ENCODE assay signal across 8 cellular contexts in the genomic region with DNA sequence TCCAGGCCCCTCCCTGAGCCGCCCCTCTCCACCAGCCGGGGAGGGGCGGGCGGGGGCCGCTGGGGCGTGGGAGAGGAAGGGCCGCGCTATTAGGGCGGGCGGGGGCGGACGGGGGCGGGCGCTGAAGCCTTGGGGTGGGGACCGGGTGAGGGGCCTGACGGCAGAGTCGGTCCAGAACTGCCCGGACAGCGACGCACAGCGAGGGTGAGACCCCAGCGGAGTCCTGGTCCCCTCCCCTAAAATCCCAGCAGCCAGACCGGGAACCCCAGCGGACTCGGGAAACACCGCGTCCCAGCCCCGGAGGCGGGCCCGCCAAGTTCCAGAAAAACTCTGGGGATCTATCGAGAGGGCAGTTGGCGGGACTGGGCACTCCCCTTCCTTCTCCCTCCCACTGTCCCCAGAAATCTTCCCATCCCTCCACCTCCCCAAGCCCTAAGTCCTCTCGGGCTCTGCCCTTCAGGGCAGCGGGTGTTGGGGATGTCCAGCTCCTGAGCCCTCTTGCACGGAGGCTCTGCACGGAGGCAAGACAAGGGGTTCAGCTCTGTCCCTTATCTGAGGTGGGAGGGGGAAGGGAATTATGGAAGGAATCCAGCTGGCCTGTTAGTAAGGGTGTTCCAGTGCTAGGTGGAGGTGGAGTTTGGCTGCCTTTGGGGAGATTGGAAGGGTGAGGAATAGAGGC. TPM values are rescaled to one million over a fixed set of nuclear protein-coding genes. Genes with fewer than 3 reads are reported as not detected.
DNase-seq lines count a peak whose midpoint lies in the region; ATAC-seq and TF ChIP-seq lines count a peak whose summit lies in the region.

A gene with protein sequence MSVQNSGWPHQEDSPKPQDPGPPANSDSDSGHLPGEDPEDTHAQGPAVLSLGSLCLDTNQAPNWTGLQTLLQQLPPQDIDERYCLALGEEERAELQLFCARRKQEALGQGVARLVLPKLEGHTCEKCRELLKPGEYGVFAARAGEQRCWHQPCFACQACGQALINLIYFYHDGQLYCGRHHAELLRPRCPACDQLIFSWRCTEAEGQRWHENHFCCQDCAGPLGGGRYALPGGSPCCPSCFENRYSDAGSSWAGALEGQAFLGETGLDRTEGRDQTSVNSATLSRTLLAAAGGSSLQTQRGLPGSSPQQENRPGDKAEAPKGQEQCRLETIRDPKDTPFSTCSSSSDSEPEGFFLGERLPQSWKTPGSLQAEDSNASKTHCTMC (plus strand): TSS at position 160 of the 679 bp plus-strand sequence. CDS start 2,692 bp downstream, outside the sequence.

- no peaks in the 10 kb centered on the region for H3K79me2 ChIP-seq in SU-DHL-6 (ENCODE audit: insufficient read depth, low read length)

- peaks cover 6% of the 10 kb centered on the region for H3K36me3 ChIP-seq in A673 (ENCODE audit: insufficient read depth, low read length, poor library complexity, severe bottlenecking)
- H3K36me3 ChIP-seq in SU-DHL-6 (ENCODE audit: low read length), result no peaks in the 10 kb centered on the region

- H3K4me2 ChIP-seq in SU-DHL-6 (ENCODE audit: low read depth, low read length, poor library complexity, severe bottlenecking), result peak within 1 kb of the TSS; percentile 90

- TF ChIP-seq CTCF in A673 (conservative IDR thresholded peaks at IDR 0.05; ENCODE audit: low read depth, low read length), result no peak
- no peak for TF ChIP-seq CTCF in SU-DHL-6 (IDR thresholded peaks at IDR 0.05; ENCODE audit: insufficient read depth, low read length, poor library complexity, severe bottlenecking)
- no peak for TF ChIP-seq CTCF in epithelial cell of proximal tubule (conservative IDR thresholded peaks at IDR 0.05; ENCODE audit: low read depth, low read length)

- H3K4me1 ChIP-seq in A673 (ENCODE audit: insufficient read depth, low read length, poor library complexity, severe bottlenecking), result peaks cover 18% of the 10 kb centered on the region

- no peaks in the 10 kb centered on the region for H4K20me1 ChIP-seq in SU-DHL-6 (ENCODE audit: low read depth, low read length)

- peak within 1 kb of the TSS; percentile 81 for H3K4me3 ChIP-seq in A673 (ENCODE audit: low read depth, low read length, poor library complexity, severe bottlenecking)
- H3K4me3 ChIP-seq in SU-DHL-6 (ENCODE audit: insufficient read depth, low read length, poor library complexity, severe bottlenecking), result peak within 1 kb of the TSS; percentile 80
- H3K4me3 ChIP-seq in epithelial cell of proximal tubule (ENCODE audit: low read depth, low read length), result peak within 1 kb of the TSS; percentile 70

- H3F3A ChIP-seq in SU-DHL-6 (ENCODE audit: insufficient read depth), result peaks cover 18% of the 10 kb centered on the region

- peak within 1 kb of the TSS; percentile 53 for H3K27ac ChIP-seq in A673 (ENCODE audit: low read depth, low read length, poor library complexity, severe bottlenecking)
- H3K27ac ChIP-seq in SU-DHL-6 (ENCODE audit: low read depth, low read length), result no peak within 1 kb of the TSS

- peak within 1 kb of the TSS; percentile 68 for H3K9ac ChIP-seq in SU-DHL-6 (ENCODE audit: low read length)

- POLR2A ChIA-PET in A673 (lab: Charles Lee; ENCODE audit: low non-redundant PET), result no interaction called here

- H3K9me2 ChIP-seq in SU-DHL-6 (replicated peaks; ENCODE audit: insufficient read depth, low read length), result no peaks in the 10 kb centered on the region

- BruUV-seq in A673 (replicated peaks; lab: Mats Ljungman, UMichigan), result no TSS peak

- H2AFZ ChIP-seq in SU-DHL-6 (ENCODE audit: low read depth, low read length, severe bottlenecking), result peak within 1 kb of the TSS; percentile 99

- H3K27me3 ChIP-seq in A673 (replicated peaks; ENCODE audit: insufficient read depth, low read depth, low read length, poor library complexity), result no peaks in the 10 kb centered on the region
- no peaks in the 10 kb centered on the region for H3K27me3 ChIP-seq in SU-DHL-6 (ENCODE audit: low read length)

- peak; percentile 4 for ATAC-seq in GM18868 (IDR thresholded peaks at IDR 0.05; ENCODE audit: unreplicated experiment)
- no peak for ATAC-seq in GM21528 (IDR thresholded peaks at IDR 0.05; ENCODE audit: low FRiP score, unreplicated experiment)
- no peak for ATAC-seq in HG03571 (IDR thresholded peaks at IDR 0.05; ENCODE audit: unreplicated experiment)

- CTCF ChIA-PET in A673 (lab: Charles Lee), result interaction anchor here (0.5 to 1.6 kb wide), 4 partner anchors 113 to 552 kb away, joined by 3 to 7 read pairs (median 6); no protein-coding TSS in a partner anchor

- H3K9me3 ChIP-seq in A673 (ENCODE audit: low read depth, low read length, poor library complexity, severe bottlenecking) (no peaks in the 10 kb centered on the region), SU-DHL-6 (ENCODE audit: insufficient read depth, low read length) (no peaks in the 10 kb centered on the region)

- DNase-seq in A673 (ENCODE audit: low spot score) (peak; percentile 17), epithelial cell of proximal tubule (ENCODE audit: low read depth) (no peak), myocyte (ENCODE audit: low read depth) (peak; percentile 38)
- no peak for DNase-seq in activated effector memory CD4-positive, alpha-beta T cell treated with anti-CD3 and anti-CD28 coated beads, Interleukin-2, amount 50 U/mL, for 16 hours

- intact Hi-C loops in A673 (cut with micrococcal nuclease; ENCODE audit: unreplicated experiment), result loop anchor here (1.0 to 2.0 kb wide), 3 partner anchors 264 to 437 kb away; a partner anchor contains a TSS

RNA-seq across cellular contexts. Expression of the gene that starts here (rescaled TPM):
- total RNA-seq in A673 (2021), result 1.9 TPM in 1 of 2 replicates, not detected in the other
- total RNA-seq in epithelial cell of proximal tubule, result 2.2 TPM in 1 of 2 replicates, not detected in the other
- 1.3 and 3.5 TPM in 2 replicates for total RNA-seq in myocyte
- 1.2 TPM for polyA plus RNA-seq in myocyte (2012)

Comparison
In these comparisons a context has a peak if more than half of its experiments do, and no peak if none do; other contexts are left out.
1. DNase-seq: peak in A673 (single experiment) and myocyte (single experiment); none in epithelial cell of proximal tubule (single experiment) and activated effector memory CD4-positive, alpha-beta T cell treated with anti-CD3 and anti-CD28 coated beads, Interleukin-2, amount 50 U/mL, for 16 hours (single experiment).
2. Peak in every context shown above with its lines, with median percentiles within 50 percentile points of each other: H3K4me3 ChIP-seq.